Comparison of ENCODE assay signal across 1 cellular context in the genomic region with DNA sequence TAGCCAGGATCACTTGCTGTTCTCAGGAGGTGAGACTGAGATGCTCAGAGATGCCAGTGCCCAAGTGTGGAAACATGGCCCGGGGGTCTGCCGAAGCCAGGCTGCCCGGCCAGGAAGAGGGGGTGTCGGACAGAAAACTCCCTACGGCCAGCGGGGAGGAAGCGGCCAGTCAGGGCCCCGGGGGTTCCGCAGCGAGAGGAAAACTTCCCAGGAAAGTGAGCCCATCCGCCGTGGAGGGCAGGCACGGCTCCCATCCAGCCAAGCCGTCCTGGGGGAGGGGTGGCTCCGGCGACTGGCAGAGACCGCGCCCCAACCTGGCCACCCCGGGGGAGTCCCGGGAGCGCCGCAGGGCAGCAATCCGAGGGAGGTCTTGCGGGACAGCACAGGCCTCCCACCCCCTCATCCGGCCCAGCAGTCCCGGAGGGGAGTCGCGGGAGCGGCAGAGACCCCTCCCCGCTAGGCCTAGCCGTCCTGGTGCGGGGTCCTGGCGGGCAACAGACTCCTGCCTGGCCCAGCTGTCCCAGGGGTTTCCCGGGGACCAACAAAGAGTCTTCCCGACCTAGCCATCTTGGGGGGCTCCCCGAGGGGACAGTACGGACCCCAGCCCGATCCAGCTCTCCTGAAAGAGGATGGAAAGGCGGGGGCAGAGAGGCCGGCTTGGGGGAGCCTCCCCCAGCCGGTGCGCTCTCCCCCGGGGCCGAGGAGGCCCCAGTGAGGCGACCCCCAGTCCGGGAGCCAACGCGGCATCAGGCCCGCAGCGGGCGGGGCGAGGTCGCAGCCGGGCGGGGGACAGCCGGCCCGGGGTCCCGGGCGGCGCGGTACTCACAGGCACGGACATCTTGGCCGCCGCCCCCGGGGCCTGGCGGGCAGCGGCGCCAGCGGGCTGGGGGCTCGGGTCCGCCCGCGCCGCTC.
TF ChIP-seq lines count a peak whose summit lies in the region.

No MANE protein-coding gene starts in this region.

TF ChIP-seq in HepG2, 621 proteins besides CTCF, POLR2A, EP300 and RAD21 (continued from another document and continues in another):
- TF ChIP-seq, protein P1, sequence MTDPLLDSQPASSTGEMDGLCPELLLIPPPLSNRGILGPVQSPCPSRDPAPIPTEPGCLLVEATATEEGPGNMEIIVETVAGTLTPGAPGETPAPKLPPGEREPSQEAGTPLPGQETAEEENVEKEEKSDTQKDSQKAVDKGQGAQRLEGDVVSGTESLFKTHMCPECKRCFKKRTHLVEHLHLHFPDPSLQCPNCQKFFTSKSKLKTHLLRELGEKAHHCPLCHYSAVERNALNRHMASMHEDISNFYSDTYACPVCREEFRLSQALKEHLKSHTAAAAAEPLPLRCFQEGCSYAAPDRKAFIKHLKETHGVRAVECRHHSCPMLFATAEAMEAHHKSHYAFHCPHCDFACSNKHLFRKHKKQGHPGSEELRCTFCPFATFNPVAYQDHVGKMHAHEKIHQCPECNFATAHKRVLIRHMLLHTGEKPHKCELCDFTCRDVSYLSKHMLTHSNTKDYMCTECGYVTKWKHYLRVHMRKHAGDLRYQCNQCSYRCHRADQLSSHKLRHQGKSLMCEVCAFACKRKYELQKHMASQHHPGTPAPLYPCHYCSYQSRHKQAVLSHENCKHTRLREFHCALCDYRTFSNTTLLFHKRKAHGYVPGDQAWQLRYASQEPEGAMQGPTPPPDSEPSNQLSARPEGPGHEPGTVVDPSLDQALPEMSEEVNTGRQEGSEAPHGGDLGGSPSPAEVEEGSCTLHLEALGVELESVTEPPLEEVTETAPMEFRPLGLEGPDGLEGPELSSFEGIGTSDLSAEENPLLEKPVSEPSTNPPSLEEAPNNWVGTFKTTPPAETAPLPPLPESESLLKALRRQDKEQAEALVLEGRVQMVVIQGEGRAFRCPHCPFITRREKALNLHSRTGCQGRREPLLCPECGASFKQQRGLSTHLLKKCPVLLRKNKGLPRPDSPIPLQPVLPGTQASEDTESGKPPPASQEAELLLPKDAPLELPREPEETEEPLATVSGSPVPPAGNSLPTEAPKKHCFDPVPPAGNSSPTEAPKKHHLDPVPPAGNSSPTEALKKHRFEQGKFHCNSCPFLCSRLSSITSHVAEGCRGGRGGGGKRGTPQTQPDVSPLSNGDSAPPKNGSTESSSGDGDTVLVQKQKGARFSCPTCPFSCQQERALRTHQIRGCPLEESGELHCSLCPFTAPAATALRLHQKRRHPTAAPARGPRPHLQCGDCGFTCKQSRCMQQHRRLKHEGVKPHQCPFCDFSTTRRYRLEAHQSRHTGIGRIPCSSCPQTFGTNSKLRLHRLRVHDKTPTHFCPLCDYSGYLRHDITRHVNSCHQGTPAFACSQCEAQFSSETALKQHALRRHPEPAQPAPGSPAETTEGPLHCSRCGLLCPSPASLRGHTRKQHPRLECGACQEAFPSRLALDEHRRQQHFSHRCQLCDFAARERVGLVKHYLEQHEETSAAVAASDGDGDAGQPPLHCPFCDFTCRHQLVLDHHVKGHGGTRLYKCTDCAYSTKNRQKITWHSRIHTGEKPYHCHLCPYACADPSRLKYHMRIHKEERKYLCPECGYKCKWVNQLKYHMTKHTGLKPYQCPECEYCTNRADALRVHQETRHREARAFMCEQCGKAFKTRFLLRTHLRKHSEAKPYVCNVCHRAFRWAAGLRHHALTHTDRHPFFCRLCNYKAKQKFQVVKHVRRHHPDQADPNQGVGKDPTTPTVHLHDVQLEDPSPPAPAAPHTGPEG (CRISPR knock-in tag; IDR thresholded peaks at IDR 0.05) = peak; percentile 62; the same call in 1 of the 2 replicates
- TF ChIP-seq TGIF2 (CRISPR knock-in tag; IDR thresholded peaks at IDR 0.05) (no peak; the same call in 1 of the 2 replicates), RFXANK (CRISPR knock-in tag; IDR thresholded peaks at IDR 0.05) (no peak), ZNF260 (CRISPR knock-in tag; IDR thresholded peaks at IDR 0.05; ENCODE audit: borderline replicate concordance, low read depth) (no peak), HES4 (CRISPR knock-in tag; IDR thresholded peaks at IDR 0.05; ENCODE audit: borderline replicate concordance) (no peak), PHF8 (CRISPR knock-in tag; IDR thresholded peaks at IDR 0.05) (0 out of 2 replicates have a peak, but pooled peaks have one; percentile 56), ZNF3 (CRISPR knock-in tag; IDR thresholded peaks at IDR 0.05) (no peak), MIXL1 (CRISPR knock-in tag; IDR thresholded peaks at IDR 0.05) (no peak), ZBTB42 (CRISPR knock-in tag; IDR thresholded peaks at IDR 0.05) (0 out of 2 replicates have a peak, but pooled peaks have one; percentile 40), PHB2 (IDR thresholded peaks at IDR 0.05; ENCODE audit: partially characterized antibody) (no peak), SMAD3 (CRISPR knock-in tag; IDR thresholded peaks at IDR 0.05) (no peak), ZNF703 (CRISPR knock-in tag; IDR thresholded peaks at IDR 0.05; ENCODE audit: borderline replicate concordance) (no peak), RELA (CRISPR knock-in tag; IDR thresholded peaks at IDR 0.05) (0 out of 2 replicates have a peak, but pooled peaks have one; percentile 2), TMF1 (CRISPR knock-in tag; IDR thresholded peaks at IDR 0.05; ENCODE audit: low read depth) (no peak), TARDBP (CRISPR knock-in tag; IDR thresholded peaks at IDR 0.05) (no peak), CBX5 (CRISPR knock-in tag; IDR thresholded peaks at IDR 0.05; ENCODE audit: borderline replicate concordance) (no peak), MAFG (CRISPR knock-in tag; IDR thresholded peaks at IDR 0.05) (no peak), ZFP36L1 (CRISPR knock-in tag; IDR thresholded peaks at IDR 0.05) (no peak), MTA3 (CRISPR knock-in tag; IDR thresholded peaks at IDR 0.05) (no peak), RAD51 (IDR thresholded peaks at IDR 0.05; ENCODE audit: borderline replicate concordance) (no peak), MIER2 (CRISPR knock-in tag; IDR thresholded peaks at IDR 0.05) (no peak), ZNF367 (CRISPR knock-in tag; IDR thresholded peaks at IDR 0.05; ENCODE audit: borderline replicate concordance) (0 out of 2 replicates have a peak, but pooled peaks have one; percentile 59), ZMYM3 (CRISPR knock-in tag; IDR thresholded peaks at IDR 0.05) (no peak), NFKBIZ (CRISPR knock-in tag; IDR thresholded peaks at IDR 0.05) (peak; percentile 57; the same call in 1 of the 2 replicates), GPN1 (CRISPR knock-in tag; IDR thresholded peaks at IDR 0.05; ENCODE audit: borderline replicate concordance) (no peak), REL (CRISPR knock-in tag; conservative IDR thresholded peaks at IDR 0.05) (no peak), ZNF589 (CRISPR knock-in tag; conservative IDR thresholded peaks at IDR 0.05) (no peak), XRCC5 (optimal IDR thresholded peaks at IDR 0.05; ENCODE audit: low read length) (no peak), ATRX (CRISPR knock-in tag; IDR thresholded peaks at IDR 0.05; ENCODE audit: borderline replicate concordance) (no peak)
- TF ChIP-seq, protein P2, sequence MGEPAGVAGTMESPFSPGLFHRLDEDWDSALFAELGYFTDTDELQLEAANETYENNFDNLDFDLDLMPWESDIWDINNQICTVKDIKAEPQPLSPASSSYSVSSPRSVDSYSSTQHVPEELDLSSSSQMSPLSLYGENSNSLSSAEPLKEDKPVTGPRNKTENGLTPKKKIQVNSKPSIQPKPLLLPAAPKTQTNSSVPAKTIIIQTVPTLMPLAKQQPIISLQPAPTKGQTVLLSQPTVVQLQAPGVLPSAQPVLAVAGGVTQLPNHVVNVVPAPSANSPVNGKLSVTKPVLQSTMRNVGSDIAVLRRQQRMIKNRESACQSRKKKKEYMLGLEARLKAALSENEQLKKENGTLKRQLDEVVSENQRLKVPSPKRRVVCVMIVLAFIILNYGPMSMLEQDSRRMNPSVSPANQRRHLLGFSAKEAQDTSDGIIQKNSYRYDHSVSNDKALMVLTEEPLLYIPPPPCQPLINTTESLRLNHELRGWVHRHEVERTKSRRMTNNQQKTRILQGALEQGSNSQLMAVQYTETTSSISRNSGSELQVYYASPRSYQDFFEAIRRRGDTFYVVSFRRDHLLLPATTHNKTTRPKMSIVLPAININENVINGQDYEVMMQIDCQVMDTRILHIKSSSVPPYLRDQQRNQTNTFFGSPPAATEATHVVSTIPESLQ (CRISPR knock-in tag; conservative IDR thresholded peaks at IDR 0.05) = no peak
- TF ChIP-seq, protein P3, sequence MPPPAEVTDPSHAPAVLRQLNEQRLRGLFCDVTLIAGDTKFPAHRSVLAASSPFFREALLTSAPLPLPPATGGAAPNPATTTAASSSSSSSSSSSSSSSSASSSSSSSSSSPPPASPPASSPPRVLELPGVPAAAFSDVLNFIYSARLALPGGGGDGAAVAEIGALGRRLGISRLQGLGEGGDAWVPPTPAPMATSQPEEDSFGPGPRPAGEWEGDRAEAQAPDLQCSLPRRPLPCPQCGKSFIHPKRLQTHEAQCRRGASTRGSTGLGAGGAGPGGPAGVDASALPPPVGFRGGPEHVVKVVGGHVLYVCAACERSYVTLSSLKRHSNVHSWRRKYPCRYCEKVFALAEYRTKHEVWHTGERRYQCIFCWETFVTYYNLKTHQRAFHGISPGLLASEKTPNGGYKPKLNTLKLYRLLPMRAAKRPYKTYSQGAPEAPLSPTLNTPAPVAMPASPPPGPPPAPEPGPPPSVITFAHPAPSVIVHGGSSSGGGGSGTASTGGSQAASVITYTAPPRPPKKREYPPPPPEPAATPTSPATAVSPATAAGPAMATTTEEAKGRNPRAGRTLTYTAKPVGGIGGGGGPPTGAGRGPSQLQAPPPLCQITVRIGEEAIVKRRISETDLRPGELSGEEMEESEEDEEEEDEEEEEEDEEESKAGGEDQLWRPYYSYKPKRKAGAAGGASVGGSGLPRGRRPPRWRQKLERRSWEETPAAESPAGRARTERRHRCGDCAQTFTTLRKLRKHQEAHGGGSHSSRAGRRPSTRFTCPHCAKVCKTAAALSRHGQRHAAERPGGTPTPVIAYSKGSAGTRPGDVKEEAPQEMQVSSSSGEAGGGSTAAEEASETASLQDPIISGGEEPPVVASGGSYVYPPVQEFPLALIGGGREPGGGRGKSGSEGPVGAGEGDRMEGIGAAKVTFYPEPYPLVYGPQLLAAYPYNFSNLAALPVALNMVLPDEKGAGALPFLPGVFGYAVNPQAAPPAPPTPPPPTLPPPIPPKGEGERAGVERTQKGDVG (CRISPR knock-in tag; IDR thresholded peaks at IDR 0.05; ENCODE audit: borderline replicate concordance) = no peak
- TF ChIP-seq, protein P4, sequence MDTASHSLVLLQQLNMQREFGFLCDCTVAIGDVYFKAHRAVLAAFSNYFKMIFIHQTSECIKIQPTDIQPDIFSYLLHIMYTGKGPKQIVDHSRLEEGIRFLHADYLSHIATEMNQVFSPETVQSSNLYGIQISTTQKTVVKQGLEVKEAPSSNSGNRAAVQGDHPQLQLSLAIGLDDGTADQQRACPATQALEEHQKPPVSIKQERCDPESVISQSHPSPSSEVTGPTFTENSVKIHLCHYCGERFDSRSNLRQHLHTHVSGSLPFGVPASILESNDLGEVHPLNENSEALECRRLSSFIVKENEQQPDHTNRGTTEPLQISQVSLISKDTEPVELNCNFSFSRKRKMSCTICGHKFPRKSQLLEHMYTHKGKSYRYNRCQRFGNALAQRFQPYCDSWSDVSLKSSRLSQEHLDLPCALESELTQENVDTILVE (CRISPR knock-in tag; IDR thresholded peaks at IDR 0.05) = no peak
- TF ChIP-seq, protein P5, sequence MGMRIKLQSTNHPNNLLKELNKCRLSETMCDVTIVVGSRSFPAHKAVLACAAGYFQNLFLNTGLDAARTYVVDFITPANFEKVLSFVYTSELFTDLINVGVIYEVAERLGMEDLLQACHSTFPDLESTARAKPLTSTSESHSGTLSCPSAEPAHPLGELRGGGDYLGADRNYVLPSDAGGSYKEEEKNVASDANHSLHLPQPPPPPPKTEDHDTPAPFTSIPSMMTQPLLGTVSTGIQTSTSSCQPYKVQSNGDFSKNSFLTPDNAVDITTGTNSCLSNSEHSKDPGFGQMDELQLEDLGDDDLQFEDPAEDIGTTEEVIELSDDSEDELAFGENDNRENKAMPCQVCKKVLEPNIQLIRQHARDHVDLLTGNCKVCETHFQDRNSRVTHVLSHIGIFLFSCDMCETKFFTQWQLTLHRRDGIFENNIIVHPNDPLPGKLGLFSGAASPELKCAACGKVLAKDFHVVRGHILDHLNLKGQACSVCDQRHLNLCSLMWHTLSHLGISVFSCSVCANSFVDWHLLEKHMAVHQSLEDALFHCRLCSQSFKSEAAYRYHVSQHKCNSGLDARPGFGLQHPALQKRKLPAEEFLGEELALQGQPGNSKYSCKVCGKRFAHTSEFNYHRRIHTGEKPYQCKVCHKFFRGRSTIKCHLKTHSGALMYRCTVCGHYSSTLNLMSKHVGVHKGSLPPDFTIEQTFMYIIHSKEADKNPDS (CRISPR knock-in tag; IDR thresholded peaks at IDR 0.05) = no peak
- TF ChIP-seq, protein P6, sequence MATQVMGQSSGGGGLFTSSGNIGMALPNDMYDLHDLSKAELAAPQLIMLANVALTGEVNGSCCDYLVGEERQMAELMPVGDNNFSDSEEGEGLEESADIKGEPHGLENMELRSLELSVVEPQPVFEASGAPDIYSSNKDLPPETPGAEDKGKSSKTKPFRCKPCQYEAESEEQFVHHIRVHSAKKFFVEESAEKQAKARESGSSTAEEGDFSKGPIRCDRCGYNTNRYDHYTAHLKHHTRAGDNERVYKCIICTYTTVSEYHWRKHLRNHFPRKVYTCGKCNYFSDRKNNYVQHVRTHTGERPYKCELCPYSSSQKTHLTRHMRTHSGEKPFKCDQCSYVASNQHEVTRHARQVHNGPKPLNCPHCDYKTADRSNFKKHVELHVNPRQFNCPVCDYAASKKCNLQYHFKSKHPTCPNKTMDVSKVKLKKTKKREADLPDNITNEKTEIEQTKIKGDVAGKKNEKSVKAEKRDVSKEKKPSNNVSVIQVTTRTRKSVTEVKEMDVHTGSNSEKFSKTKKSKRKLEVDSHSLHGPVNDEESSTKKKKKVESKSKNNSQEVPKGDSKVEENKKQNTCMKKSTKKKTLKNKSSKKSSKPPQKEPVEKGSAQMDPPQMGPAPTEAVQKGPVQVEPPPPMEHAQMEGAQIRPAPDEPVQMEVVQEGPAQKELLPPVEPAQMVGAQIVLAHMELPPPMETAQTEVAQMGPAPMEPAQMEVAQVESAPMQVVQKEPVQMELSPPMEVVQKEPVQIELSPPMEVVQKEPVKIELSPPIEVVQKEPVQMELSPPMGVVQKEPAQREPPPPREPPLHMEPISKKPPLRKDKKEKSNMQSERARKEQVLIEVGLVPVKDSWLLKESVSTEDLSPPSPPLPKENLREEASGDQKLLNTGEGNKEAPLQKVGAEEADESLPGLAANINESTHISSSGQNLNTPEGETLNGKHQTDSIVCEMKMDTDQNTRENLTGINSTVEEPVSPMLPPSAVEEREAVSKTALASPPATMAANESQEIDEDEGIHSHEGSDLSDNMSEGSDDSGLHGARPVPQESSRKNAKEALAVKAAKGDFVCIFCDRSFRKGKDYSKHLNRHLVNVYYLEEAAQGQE (IDR thresholded peaks at IDR 0.05; ENCODE audit: borderline replicate concordance in 1 of 2, low read depth in 1 of 2, low read length in 2 of 2) = no peak
